In genomic region chr14:72615511-72616121, GRCh38 we compare ENCODE assay signal across 13 cellular contexts.
DNase-seq lines count a peak whose midpoint lies in the region; ATAC-seq and TF ChIP-seq lines count a peak whose summit lies in the region.
"Had no signal": no experiment of that assay in that cellular context is flagged by ENCODE, and none has a peak within 500 bp of the region (broad histone marks: within the 10 kb centered on the region; RNA-seq: fewer than 3 reads in every experiment).

No MANE protein-coding gene starts in this region.

- H3K79me2 ChIP-seq in PC-3 (ENCODE audit: low read length): no peaks in the 10 kb centered on the region

- H3K27me3 Mint-ChIP-seq in endothelial cell (ENCODE audit: unreplicated experiment): peaks cover 6% of the 10 kb centered on the region
- no peaks in the 10 kb centered on the region for H3K27me3 Mint-ChIP-seq in neural crest cell (ENCODE audit: low read depth)
- peaks cover 41 to 70% of the 10 kb centered on the region in 2 donors for H3K27me3 Mint-ChIP-seq in natural killer cell (ENCODE audit: low read depth in 2 of 2)

- intact Hi-C loops in PC-3 (cut with micrococcal nuclease): no loop called here
- intact Hi-C loops in natural killer cell (cut with micrococcal nuclease): no loop called here
- intact Hi-C loops in testis (cut with DNase I; ENCODE audit: low total_unique reads): no loop called here

- H3K27ac ChIP-seq in PC-3 (ENCODE audit: low read length) (peak overlapping the region; percentile 31), testis (no peak overlapping the region)
- H3K27ac ChIP-seq: cardiac muscle cell had no signal

- no TSS peak for BruUV-seq in PC-3 (replicated peaks; lab: Mats Ljungman, UMichigan)

- TF ChIP-seq POLR2A in testis (IDR thresholded peaks at IDR 0.05): no peak

- DNase-seq in Caki2 (ENCODE audit: low read depth) (peak; percentile 24), PC-3 (peak; percentile 79), endothelial cell (ENCODE audit: low spot score) (no peak), neural crest cell (ENCODE audit: low read depth, low spot score) (no peak), globus pallidus (ENCODE audit: low spot score) (no peak), SK-N-DZ (ENCODE audit: low spot score) (no peak), natural killer cell (no peak), testis (no peak)
- DNase-seq: activated CD4-positive, alpha-beta memory T cell treated with anti-CD3 and anti-CD28 coated beads, Interleukin-2, amount 10 ng/mL, durations not matched to agents 7 days and 5 days; NCI-H1436 treated with DMSO at 0.1 percent for 48 hours; stimulated activated CD8-positive, alpha-beta memory T cell treated with anti-CD3 and anti-CD28 coated beads, Interleukin-4, amount 100 ng/mL, for 48 hours had no signal

- TF ChIP-seq CTCF in PC-3 (conservative IDR thresholded peaks at IDR 0.05; ENCODE audit: low read depth, low read length) (no peak), endothelial cell (IDR thresholded peaks at IDR 0.05; ENCODE audit: unreplicated experiment) (no peak), neural crest cell (conservative IDR thresholded peaks at IDR 0.05) (no peak), natural killer cell (IDR thresholded peaks at IDR 0.05) (no peak), testis (IDR thresholded peaks at IDR 0.05) (no peak)

- H3K36me3 Mint-ChIP-seq in endothelial cell (ENCODE audit: low read depth, unreplicated experiment): no peaks in the 10 kb centered on the region
- no peaks in the 10 kb centered on the region for H3K36me3 Mint-ChIP-seq in neural crest cell (ENCODE audit: low read depth)
- no peaks in the 10 kb centered on the region for H3K36me3 Mint-ChIP-seq in natural killer cell

- POLR2A ChIA-PET in PC-3 (lab: Charles Lee; ENCODE audit: unreplicated experiment): interaction anchor here (0.6 kb wide), 1 partner anchor 81 kb away, joined by 4 read pairs; no protein-coding TSS in a partner anchor

- H3K4me2 ChIP-seq in PC-3 (ENCODE audit: low read length): peak overlapping the region; percentile 22

- H3K4me1 ChIP-seq in PC-3 (ENCODE audit: insufficient read depth, low read length): peaks cover 29% of the 10 kb centered on the region
- H3K4me1 ChIP-seq in testis: peaks cover 49% of the 10 kb centered on the region

- CTCF ChIA-PET in PC-3 (lab: Charles Lee): no interaction called here

- H3K9ac ChIP-seq in PC-3 (ENCODE audit: low read length): no peak overlapping the region

- H3F3A ChIP-seq in PC-3 (ENCODE audit: low read length, unreplicated experiment): no peaks in the 10 kb centered on the region

- WGBS in testis, 2 donors: 74 to 79% methylated on average over 7 of the region's 7 CpGs

- peak overlapping the region; percentile 52 for H3K27ac Mint-ChIP-seq in endothelial cell (ENCODE audit: unreplicated experiment)
- H3K27ac Mint-ChIP-seq in neural crest cell (ENCODE audit: unreplicated experiment): peak overlapping the region; percentile 43
- H3K27ac Mint-ChIP-seq in natural killer cell: no peak overlapping the region
- H3K27ac Mint-ChIP-seq: activated CD4-positive, alpha-beta memory T cell treated with anti-CD3 and anti-CD28 coated beads, Interleukin-2, amount 10 ng/mL, durations not matched to agents 7 days and 5 days had no signal

- H3K36me3 ChIP-seq in PC-3 (ENCODE audit: low read depth, low read length) (no peaks in the 10 kb centered on the region), testis (ENCODE audit: low read depth, missing control alignments) (no peaks in the 10 kb centered on the region)
- H3K36me3 ChIP-seq: cardiac muscle cell had no signal

- no peak overlapping the region for H3K4me3 Mint-ChIP-seq in endothelial cell (ENCODE audit: unreplicated experiment)
- H3K4me3 Mint-ChIP-seq in neural crest cell: no peak overlapping the region
- no peak overlapping the region for H3K4me3 Mint-ChIP-seq in natural killer cell
- H3K4me3 Mint-ChIP-seq: activated CD4-positive, alpha-beta memory T cell treated with anti-CD3 and anti-CD28 coated beads, Interleukin-2, amount 10 ng/mL, durations not matched to agents 7 days and 5 days had no signal

- H3K9me3 Mint-ChIP-seq in endothelial cell (ENCODE audit: unreplicated experiment) (no peaks in the 10 kb centered on the region), neural crest cell (no peaks in the 10 kb centered on the region), natural killer cell (no peaks in the 10 kb centered on the region)
- H3K9me3 Mint-ChIP-seq: activated CD4-positive, alpha-beta memory T cell treated with anti-CD3 and anti-CD28 coated beads, Interleukin-2, amount 10 ng/mL, durations not matched to agents 7 days and 5 days had no signal

- peak overlapping the region; percentile 72 for H2AFZ ChIP-seq in PC-3 (ENCODE audit: low read length)

- ATAC-seq in PC-3 (peak; percentile 88), natural killer cell (no peak)
- ATAC-seq: Panc1 had no signal

- H3K27me3 ChIP-seq in PC-3 (ENCODE audit: low read length) (no peaks in the 10 kb centered on the region), testis (no peaks in the 10 kb centered on the region)
- H3K27me3 ChIP-seq: cardiac muscle cell had no signal

- H3K4me1 Mint-ChIP-seq in endothelial cell (ENCODE audit: unreplicated experiment) (peaks cover 37% of the 10 kb centered on the region), neural crest cell (peaks cover 23% of the 10 kb centered on the region), natural killer cell (peaks cover 0 to 3% of the 10 kb centered on the region in 2 donors)

- in situ Hi-C loops in Caki2 (cut with HindIII; ENCODE audit: low pct_unique_long_range_greater_than_20kb, low sequenced_read_pairs): no loop called here

- no peaks in the 10 kb centered on the region for H3K9me3 ChIP-seq in PC-3 (ENCODE audit: low read length)
- no peaks in the 10 kb centered on the region for H3K9me3 ChIP-seq in testis

- H3K4me3 ChIP-seq in PC-3 (ENCODE audit: low read length) (no peak overlapping the region), testis (no peak overlapping the region)
- H3K4me3 ChIP-seq: cardiac muscle cell had no signal

- H4K20me1 ChIP-seq in PC-3 (ENCODE audit: low read length): no peaks in the 10 kb centered on the region

- no peaks in the 10 kb centered on the region for H3K9me2 ChIP-seq in PC-3 (replicated peaks; ENCODE audit: low read length)

Comparison
In these comparisons a context has a peak if more than half of its experiments do, and no peak if none do; other contexts are left out.
1. DNase-seq: peak in Caki2 (single experiment) and PC-3 (single experiment); none in endothelial cell (single experiment), neural crest cell (single experiment), globus pallidus (single experiment), SK-N-DZ (single experiment), natural killer cell (single experiment) and testis (single experiment).
2. H3K27ac Mint-ChIP-seq: peak in endothelial cell (single experiment) and neural crest cell (single experiment); none in natural killer cell (0 of 2).